ENCODE assay signal across 28 cellular contexts in the genomic region with DNA sequence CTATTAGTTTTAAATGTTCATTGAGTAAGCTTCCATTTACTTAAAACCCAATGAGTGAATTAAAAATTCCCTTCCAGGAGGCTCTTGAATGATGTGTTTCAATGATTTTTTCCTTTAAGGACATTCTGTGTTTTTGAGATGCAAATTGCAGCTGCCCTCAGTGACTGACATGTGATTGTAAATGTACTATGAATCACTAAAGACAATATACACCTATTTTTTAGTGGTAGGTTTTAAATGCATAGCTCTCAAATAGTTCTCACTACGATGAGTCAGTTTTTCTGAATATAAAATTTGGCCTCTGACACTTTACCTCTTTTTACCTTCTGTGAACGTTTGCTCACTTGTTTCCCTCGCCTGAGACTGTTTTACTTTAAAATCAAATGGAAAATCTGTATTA.
"Had no signal": no experiment of that assay in that cellular context is flagged by ENCODE, and none has a peak within 500 bp of the region (broad histone marks: within the 10 kb centered on the region; RNA-seq: fewer than 3 reads in every experiment).

No MANE protein-coding gene starts in this region.

- H3K36me3 Mint-ChIP-seq: activated naive CD4-positive, alpha-beta T cell treated with anti-CD3 and anti-CD28 coated beads, Interleukin-2, amount 10 ng/mL, durations not matched to agents 7 days and 5 days; activated naive CD8-positive, alpha-beta T cell treated with anti-CD3 and anti-CD28 coated beads, Interleukin-2, amount 10 ng/mL, durations not matched to agents 7 days and 5 days; brain had no signal

- H3K9me3 ChIP-seq: breast epithelium, esophagus muscularis mucosa, gastroesophageal sphincter had no signal

- H3K9me3 Mint-ChIP-seq: activated CD4-positive, alpha-beta memory T cell treated with anti-CD3 and anti-CD28 coated beads, Interleukin-2, amount 10 ng/mL, durations not matched to agents 7 days and 5 days; activated CD4-positive, alpha-beta T cell treated with anti-CD3 and anti-CD28 coated beads, Interleukin-2, amount 10 ng/mL, durations not matched to agents 24 days and 14 days; activated naive CD8-positive, alpha-beta T cell treated with anti-CD3 and anti-CD28 coated beads, Interleukin-2, amount 10 ng/mL, durations not matched to agents 7 days and 5 days; activated T-cell treated with anti-CD3 and anti-CD28 coated beads, Interleukin-2, amount 50 U/mL, for 24 hours; brain; dendritic cell treated with granulocyte-macrophage colony-stimulating factor and Interleukin-4, amounts not matched to agents 40 ng/mL and 50 ng/mL, for 4 days; endodermal cell had no signal

- H3K4me3 Mint-ChIP-seq: activated CD4-positive, alpha-beta memory T cell treated with anti-CD3 and anti-CD28 coated beads, Interleukin-2, amount 10 ng/mL, durations not matched to agents 7 days and 5 days; activated CD4-positive, alpha-beta T cell treated with anti-CD3 and anti-CD28 coated beads for 36 hours; activated CD4-positive, alpha-beta T cell treated with anti-CD3 and anti-CD28 coated beads, Interleukin-2, amount 10 ng/mL, durations not matched to agents 24 days and 14 days; activated naive CD4-positive, alpha-beta T cell treated with anti-CD3 and anti-CD28 coated beads, Interleukin-2, amount 10 ng/mL, durations not matched to agents 7 days and 5 days; activated naive CD8-positive, alpha-beta T cell treated with anti-CD3 and anti-CD28 coated beads, Interleukin-2, amount 10 ng/mL, durations not matched to agents 7 days and 5 days; activated T-cell treated with anti-CD3 and anti-CD28 coated beads, Interleukin-2, amount 50 U/mL, for 24 hours; activated T-cell treated with anti-CD3 and anti-CD28 coated beads, Interleukin-2, amount 50 U/mL, for 72 hours; brain; central memory CD8-positive, alpha-beta T cell; dendritic cell treated with granulocyte-macrophage colony-stimulating factor and Interleukin-4, amounts not matched to agents 40 ng/mL and 50 ng/mL, for 4 days; endodermal cell had no signal

- DNase-seq: activated CD4-positive, alpha-beta memory T cell treated with anti-CD3 and anti-CD28 coated beads, Interleukin-2, amount 10 ng/mL, durations not matched to agents 7 days and 5 days; activated CD4-positive, alpha-beta T cell treated with anti-CD3 and anti-CD28 coated beads for 36 hours; activated CD4-positive, alpha-beta T cell treated with anti-CD3 and anti-CD28 coated beads, Interleukin-2, amount 10 ng/mL, durations not matched to agents 24 days and 14 days; activated CD4-positive, CD25-positive, alpha-beta regulatory T cell; activated CD4-positive, CD25-positive, alpha-beta regulatory T cell treated with anti-CD3 and anti-CD28 coated beads, Interleukin-2, amount 50 U/mL, for 72 hours; activated CD8-positive, alpha-beta memory T cell treated with anti-CD3 and anti-CD28 coated beads, Interleukin-2, amount 50 U/mL, for 48 hours; activated gamma-delta T cell; activated naive CD4-positive, alpha-beta T cell; activated naive CD4-positive, alpha-beta T cell treated with anti-CD3 and anti-CD28 coated beads, Interleukin-2, amount 10 ng/mL, durations not matched to agents 7 days and 5 days; activated naive CD8-positive, alpha-beta T cell treated with anti-CD3 and anti-CD28 coated beads, Interleukin-2, amount 10 ng/mL, durations not matched to agents 7 days and 5 days; activated T-cell treated with anti-CD3 and anti-CD28 coated beads for 4 hours; activated T-cell treated with anti-CD3 and anti-CD28 coated beads, Interleukin-2, amount 50 U/mL, for 24 hours; activated T-cell treated with anti-CD3 and anti-CD28 coated beads, Interleukin-2, amount 50 U/mL, for 72 hours; dorsolateral prefrontal cortex; effector memory CD4-positive, alpha-beta T cell; endodermal cell; erythroblast; foreskin melanocyte; T-helper 2 cell had no signal

- H3K36me3 ChIP-seq: ascending aorta, breast epithelium, esophagus muscularis mucosa, gastroesophageal sphincter had no signal

- H3K27me3 Mint-ChIP-seq: activated naive CD4-positive, alpha-beta T cell treated with anti-CD3 and anti-CD28 coated beads, Interleukin-2, amount 10 ng/mL, durations not matched to agents 7 days and 5 days; activated naive CD8-positive, alpha-beta T cell treated with anti-CD3 and anti-CD28 coated beads, Interleukin-2, amount 10 ng/mL, durations not matched to agents 7 days and 5 days had no signal

- H3K27ac ChIP-seq: ascending aorta, breast epithelium, coronary artery, dorsolateral prefrontal cortex, esophagus muscularis mucosa, gastroesophageal sphincter had no signal

- H3K4me3 ChIP-seq: ascending aorta, breast epithelium, coronary artery, dorsolateral prefrontal cortex, esophagus muscularis mucosa, gastroesophageal sphincter had no signal

- H3K4me1 Mint-ChIP-seq: activated CD4-positive, alpha-beta memory T cell treated with anti-CD3 and anti-CD28 coated beads, Interleukin-2, amount 10 ng/mL, durations not matched to agents 7 days and 5 days; activated CD4-positive, alpha-beta T cell treated with anti-CD3 and anti-CD28 coated beads for 36 hours; activated CD4-positive, alpha-beta T cell treated with anti-CD3 and anti-CD28 coated beads, Interleukin-2, amount 10 ng/mL, durations not matched to agents 24 days and 14 days; activated naive CD4-positive, alpha-beta T cell treated with anti-CD3 and anti-CD28 coated beads, Interleukin-2, amount 10 ng/mL, durations not matched to agents 7 days and 5 days; activated naive CD8-positive, alpha-beta T cell treated with anti-CD3 and anti-CD28 coated beads, Interleukin-2, amount 10 ng/mL, durations not matched to agents 7 days and 5 days; brain; central memory CD8-positive, alpha-beta T cell had no signal

- ATAC-seq: activated CD4-positive, alpha-beta T cell treated with anti-CD3 and anti-CD28 coated beads for 36 hours; activated naive CD4-positive, alpha-beta T cell treated with anti-CD3 and anti-CD28 coated beads, Interleukin-2, amount 50 U/mL, for 72 hours; activated T-cell treated with anti-CD3 and anti-CD28 coated beads, Interleukin-2, amount 50 U/mL, for 72 hours; gastroesophageal sphincter had no signal

- H3K4me1 ChIP-seq: ascending aorta, breast epithelium, esophagus muscularis mucosa, gastroesophageal sphincter had no signal

- H3K27me3 ChIP-seq: ascending aorta, breast epithelium, esophagus muscularis mucosa, gastroesophageal sphincter had no signal

- H3K27ac Mint-ChIP-seq: activated CD4-positive, alpha-beta memory T cell treated with anti-CD3 and anti-CD28 coated beads, Interleukin-2, amount 10 ng/mL, durations not matched to agents 7 days and 5 days; activated CD4-positive, alpha-beta T cell treated with anti-CD3 and anti-CD28 coated beads for 36 hours; activated CD4-positive, alpha-beta T cell treated with anti-CD3 and anti-CD28 coated beads, Interleukin-2, amount 10 ng/mL, durations not matched to agents 24 days and 14 days; activated naive CD4-positive, alpha-beta T cell treated with anti-CD3 and anti-CD28 coated beads, Interleukin-2, amount 10 ng/mL, durations not matched to agents 7 days and 5 days; activated naive CD4-positive, alpha-beta T cell treated with anti-CD3 and anti-CD28 coated beads, Interleukin-2, amount 50 U/mL, for 72 hours; activated naive CD8-positive, alpha-beta T cell treated with anti-CD3 and anti-CD28 coated beads, Interleukin-2, amount 10 ng/mL, durations not matched to agents 7 days and 5 days; activated T-cell treated with anti-CD3 and anti-CD28 coated beads, Interleukin-2, amount 50 U/mL, for 24 hours; activated T-cell treated with anti-CD3 and anti-CD28 coated beads, Interleukin-2, amount 50 U/mL, for 72 hours; brain; dendritic cell treated with granulocyte-macrophage colony-stimulating factor and Interleukin-4, amounts not matched to agents 40 ng/mL and 50 ng/mL, for 4 days; endodermal cell had no signal
